Comparison of ENCODE assay signal across 10 cellular contexts in genomic region chr9:115198018-115198417, GRCh38.
A peak's percentile ranks its signal among the peaks of the same experiment; 100 is the strongest.
DNase-seq lines count a peak whose midpoint lies in the region; ATAC-seq and TF ChIP-seq lines count a peak whose summit lies in the region.
"Had no signal": no experiment of that assay in that cellular context is flagged by ENCODE, and none has a peak within 500 bp of the region (broad histone marks: within the 10 kb centered on the region; RNA-seq: fewer than 3 reads in every experiment).

No MANE protein-coding gene starts in this region.

- no peak for TF ChIP-seq CTCF in SK-N-SH (IDR thresholded peaks at IDR 0.05)

- DNase-seq in HCEC 1CT (peak; percentile 87), SK-N-SH (peak; percentile 5), left cardiac atrium (peak; percentile 38), renal cortical epithelial cell (ENCODE audit: low read depth) (peak; percentile 66), NCI-H128 (lab: John Stamatoyannopoulos, UW; ENCODE audit: unreplicated experiment) (no peak), cerebellum (ENCODE audit: low spot score) (no peak)
- DNase-seq: activated CD4-positive, alpha-beta T cell treated with anti-CD3 and anti-CD28 coated beads, Interleukin-2, amount 10 ng/mL, durations not matched to agents 7 days and 5 days had no signal

- no peaks in the 10 kb centered on the region for H3K79me2 ChIP-seq in SK-N-SH (ENCODE audit: insufficient read depth)

- H3K36me3 ChIP-seq in SK-N-SH (replicated peaks in 1 of 2; ENCODE audit: control insufficient read depth in 1 of 2, insufficient read depth in 2 of 2, low read length in 1 of 2), result no peaks in the 10 kb centered on the region
- H3K36me3 ChIP-seq: Peyer's patch had no signal

- no peak overlapping the region for H3K4me3 ChIP-seq in SK-N-SH (ENCODE audit: low read depth in 2 of 2, low read length in 1 of 2)
- H3K4me3 ChIP-seq: Peyer's patch had no signal

- H3K4me2 ChIP-seq in SK-N-SH, result peak overlapping the region; percentile 41

- H3K4me1 ChIP-seq in SK-N-SH (ENCODE audit: control insufficient read depth in 1 of 2, insufficient read depth in 2 of 2, low read depth in 1 of 2, low read length in 1 of 2), result peaks cover 21 to 30% of the 10 kb centered on the region in 2 experiments
- H3K4me1 ChIP-seq: Peyer's patch had no signal

- H3K9me3 ChIP-seq in SK-N-SH, result 0 out of 2 replicates have a peak, but pooled peaks cover 10% of the 10 kb centered on the region
- H3K9me3 ChIP-seq: Peyer's patch had no signal

- peak in 1 of 2 experiments; percentile 44; a peak in 1 of 4 replicates for TF ChIP-seq EP300 in SK-N-SH (IDR thresholded peaks at IDR 0.05; ENCODE audit: borderline replicate concordance in 1 of 2, low read depth in 1 of 2, low read length in 1 of 2)

- peak in 1 of 2 donors; percentile 96 for ATAC-seq in left cardiac atrium
- no peak for ATAC-seq in HG02981 (IDR thresholded peaks at IDR 0.05; ENCODE audit: unreplicated experiment)
- no peak for ATAC-seq in HG02759 (IDR thresholded peaks at IDR 0.05; ENCODE audit: unreplicated experiment)

- H3K9ac ChIP-seq in SK-N-SH, result no peak overlapping the region

- WGBS in SK-N-SH (ENCODE audit: low lambda C conversion rate), result 5% methylated on average over 2 of the region's 4 CpGs

- CTCF ChIA-PET in SK-N-SH (lab: Yijun Ruan, JAX), result interaction anchor here (0.7 kb wide), 1 partner anchor 327 kb away, joined by 3 read pairs; no protein-coding TSS in a partner anchor

- H2AFZ ChIP-seq in SK-N-SH (ENCODE audit: low read depth), result 0 out of 2 replicates have a peak overlapping the region, but pooled peaks have one; percentile 7

- no peaks in the 10 kb centered on the region for H3K9me2 ChIP-seq in SK-N-SH

- no peaks in the 10 kb centered on the region for H4K20me1 ChIP-seq in SK-N-SH (ENCODE audit: insufficient read depth)

- POLR2A ChIA-PET in SK-N-SH (lab: Yijun Ruan, JAX), result no interaction called here

- intact Hi-C loops in left cardiac atrium (cut with DNase I), result no loop called here

- TF ChIP-seq RAD21 in SK-N-SH (IDR thresholded peaks at IDR 0.05; ENCODE audit: low read length), result no peak

- H3F3A ChIP-seq in SK-N-SH (replicated peaks; ENCODE audit: insufficient read depth), result peaks cover 10% of the 10 kb centered on the region

- H3K27ac ChIP-seq in SK-N-SH (ENCODE audit: low read depth in 2 of 2, low read length in 1 of 2), result peak overlapping the region; percentile 14 to 58; a peak in 2 of 4 replicates
- H3K27ac ChIP-seq: Peyer's patch had no signal

- H3K27me3 ChIP-seq in SK-N-SH (ENCODE audit: insufficient read depth), result no peaks in the 10 kb centered on the region
- H3K27me3 ChIP-seq: Peyer's patch had no signal

TF ChIP-seq in SK-N-SH, 30 proteins besides CTCF, POLR2A, EP300 and RAD21:
- peak; percentile 68 for TF ChIP-seq PBX3 (IDR thresholded peaks at IDR 0.05)
- TF ChIP-seq USF2 (IDR thresholded peaks at IDR 0.05; ENCODE audit: borderline replicate concordance, low read depth, low read length), result no peak
- no peak for TF ChIP-seq GATA2 (CRISPR knock-in tag; IDR thresholded peaks at IDR 0.05)
- TF ChIP-seq NRF1 (IDR thresholded peaks at IDR 0.05; ENCODE audit: low read depth, low read length), result no peak
- TF ChIP-seq SIN3A (IDR thresholded peaks at IDR 0.05; ENCODE audit: borderline replicate concordance, low read depth, low read length), result 0 out of 2 replicates have a peak, but pooled peaks have one; percentile 43
- no peak for TF ChIP-seq RCOR1 (IDR thresholded peaks at IDR 0.05; ENCODE audit: low read length)
- peak; percentile 64; the same call in 1 of the 2 replicates for TF ChIP-seq FOSL2 (IDR thresholded peaks at IDR 0.05; ENCODE audit: borderline replicate concordance, low read depth)
- no peak for TF ChIP-seq MEF2A (IDR thresholded peaks at IDR 0.05; ENCODE audit: borderline replicate concordance, low read depth)
- no peak for TF ChIP-seq FOXJ3 (CRISPR knock-in tag; IDR thresholded peaks at IDR 0.05)
- no peak for TF ChIP-seq GABPA (IDR thresholded peaks at IDR 0.05; ENCODE audit: low read depth)
- no peak for TF ChIP-seq ZBTB33 (IDR thresholded peaks at IDR 0.05; ENCODE audit: borderline replicate concordance, low read depth)
- peak; percentile 21; the same call in 1 of the 2 replicates for TF ChIP-seq POLR2AphosphoS5 (IDR thresholded peaks at IDR 0.05; ENCODE audit: low read depth, low read length)
- TF ChIP-seq IRF3 (IDR thresholded peaks at IDR 0.05; ENCODE audit: low read depth, low read length), result no peak
- TF ChIP-seq JUND (IDR thresholded peaks at IDR 0.05), result peak; percentile 56; the same call in 1 of the 2 replicates
- TF ChIP-seq RXRA (IDR thresholded peaks at IDR 0.05; ENCODE audit: borderline replicate concordance, low read depth), result no peak
- no peak for TF ChIP-seq TAF1 (IDR thresholded peaks at IDR 0.05; ENCODE audit: borderline replicate concordance, low read depth, low read length)
- no peak for TF ChIP-seq YY1 (IDR thresholded peaks at IDR 0.05; ENCODE audit: low read depth)
- peak; percentile 80 for TF ChIP-seq MAX (IDR thresholded peaks at IDR 0.05; ENCODE audit: low read depth)
- peak; percentile 88 for TF ChIP-seq TCF12 (IDR thresholded peaks at IDR 0.05)
- TF ChIP-seq RFX5 (IDR thresholded peaks at IDR 0.05; ENCODE audit: low read length), result no peak
- TF ChIP-seq FOXM1 (IDR thresholded peaks at IDR 0.05; ENCODE audit: low read depth), result no peak
TF ChIP-seq in SK-N-SH: peak in this region for 7.

Comparison
In these comparisons a context has a peak if more than half of its experiments do, and no peak if none do; other contexts are left out.
1. DNase-seq: peak in HCEC 1CT (single experiment), SK-N-SH (single experiment), left cardiac atrium (single experiment) and renal cortical epithelial cell (single experiment); none in NCI-H128 (single experiment) and cerebellum (single experiment).